ENCODE assay signal across 8 cellular contexts in the genomic region with DNA sequence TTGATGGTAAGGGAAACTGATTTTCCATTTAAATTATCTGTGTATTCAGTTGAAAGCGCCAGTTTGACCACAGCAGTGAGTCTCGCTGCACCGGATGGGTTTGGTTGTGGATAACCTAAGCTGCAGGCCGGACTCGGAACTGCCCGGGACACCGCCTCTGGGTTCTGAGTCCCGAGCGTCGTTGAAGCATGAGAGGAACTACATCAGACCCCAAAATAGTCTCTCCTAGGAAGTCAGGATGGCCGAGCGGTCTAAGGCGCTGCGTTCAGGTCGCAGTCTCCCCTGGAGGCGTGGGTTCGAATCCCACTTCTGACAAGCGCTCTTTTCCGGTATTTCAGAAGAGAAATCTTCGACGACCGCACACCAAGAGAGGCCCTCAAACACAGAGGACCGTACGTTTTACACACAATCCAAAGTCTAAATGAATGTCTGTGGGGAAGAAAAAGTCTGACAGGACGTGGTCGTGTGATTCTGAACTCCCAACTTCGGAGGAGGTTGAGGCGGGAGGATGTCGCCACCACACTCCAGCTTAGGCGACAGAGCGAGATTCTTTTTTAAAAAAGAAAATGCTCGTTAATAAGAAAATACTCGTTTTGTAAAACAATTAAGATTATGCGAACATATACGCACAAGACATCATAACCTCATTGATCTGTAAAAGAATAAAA. TPM values are rescaled to one million over a fixed set of nuclear protein-coding genes. Genes with fewer than 3 reads are reported as not detected.
DNase-seq lines count a peak whose midpoint lies in the region; ATAC-seq and TF ChIP-seq lines count a peak whose summit lies in the region.

No MANE protein-coding gene starts in this region.

- peaks cover 12% of the 10 kb centered on the region for H3K4me1 ChIP-seq in ACC112 (ENCODE audit: control insufficient read depth, insufficient read depth, low read length, unreplicated experiment)

- TF ChIP-seq CTCF in choroid plexus epithelial cell (conservative IDR thresholded peaks at IDR 0.05; ENCODE audit: low read depth, low read length): peak; percentile 1

- ATAC-seq in GM18907 (IDR thresholded peaks at IDR 0.05; ENCODE audit: unreplicated experiment): peak; percentile 60
- peak; percentile 49 for ATAC-seq in HG03139 (IDR thresholded peaks at IDR 0.05; ENCODE audit: unreplicated experiment)

- DNase-seq in NCI-H460 (ENCODE audit: extremely low read depth, low read depth) (peak; percentile 98), choroid plexus epithelial cell (ENCODE audit: low read depth) (peak; percentile 97), kidney tubule cell (ENCODE audit: low spot score) (peak; percentile 98)
- peak; percentile 75 to 79 for DNase-seq in activated CD4-positive, alpha-beta T cell treated with anti-CD3 and anti-CD28 coated beads for 24 hours (ENCODE audit: low read depth in 2 of 2)
- peak; percentile 63 to 77 for DNase-seq in stimulated activated CD4-positive, alpha-beta T cell treated with anti-CD3 and anti-CD28 coated beads, Interleukin-1b, Interleukin-23, amount 100 ng/mL, for 1 hour (ENCODE audit: low read depth in 2 of 2)

- no peaks in the 10 kb centered on the region for H3K36me3 ChIP-seq in ACC112 (ENCODE audit: insufficient read depth, low read length)

- no peaks in the 10 kb centered on the region for H3K27me3 ChIP-seq in ACC112 (ENCODE audit: insufficient read depth, low read length)

- H3K4me3 ChIP-seq in ACC112 (ENCODE audit: low read depth, low read length) (peak overlapping the region; percentile 80), choroid plexus epithelial cell (ENCODE audit: low read depth, low read length) (peak overlapping the region; percentile 38)

- peak overlapping the region; percentile 76 for H2AFZ ChIP-seq in ACC112 (ENCODE audit: low read length, unreplicated experiment)

- H3K27ac ChIP-seq in ACC112 (ENCODE audit: low read depth, low read length): peak overlapping the region; percentile 78

- H3K79me2 ChIP-seq in ACC112 (ENCODE audit: control insufficient read depth, insufficient read depth, low read length, unreplicated experiment): no peaks in the 10 kb centered on the region

RNA-seq across cellular contexts. Expression of a gene that starts 15.4 kb away (rescaled TPM):
- 0.58 and 2.1 TPM in 2 replicates for total RNA-seq in NCI-H460 (2014; rRNA removed; shearing (Covaris generic))
- polyA plus RNA-seq in NCI-H460 (2014; cell fraction: nucleus; rRNA removed): 0.96 and 0.98 TPM in 2 replicates

RNA-seq across cellular contexts. Expression of a gene that starts 54.8 kb away (rescaled TPM):
- 111 and 121 TPM in 2 replicates for total RNA-seq in NCI-H460 (2014; rRNA removed; shearing (Covaris generic))
- 79.3 and 82.0 TPM in 2 replicates for polyA plus RNA-seq in NCI-H460 (2014; cell fraction: nucleus; rRNA removed)

RNA-seq across cellular contexts. Expression of a gene that starts 58.7 kb away (rescaled TPM):
- total RNA-seq in NCI-H460 (2014; rRNA removed; shearing (Covaris generic)): not detected in 2 replicates
- polyA plus RNA-seq in NCI-H460 (2014; cell fraction: nucleus; rRNA removed): not detected in 2 replicates

Comparison
In these comparisons a context has a peak if more than half of its experiments do, and no peak if none do; other contexts are left out.
1. Peak in every context shown above with its lines: DNase-seq, ATAC-seq, H3K4me3 ChIP-seq and H3K27ac ChIP-seq.